Comparison of ENCODE assay signal across 17 cellular contexts in the genomic region with DNA sequence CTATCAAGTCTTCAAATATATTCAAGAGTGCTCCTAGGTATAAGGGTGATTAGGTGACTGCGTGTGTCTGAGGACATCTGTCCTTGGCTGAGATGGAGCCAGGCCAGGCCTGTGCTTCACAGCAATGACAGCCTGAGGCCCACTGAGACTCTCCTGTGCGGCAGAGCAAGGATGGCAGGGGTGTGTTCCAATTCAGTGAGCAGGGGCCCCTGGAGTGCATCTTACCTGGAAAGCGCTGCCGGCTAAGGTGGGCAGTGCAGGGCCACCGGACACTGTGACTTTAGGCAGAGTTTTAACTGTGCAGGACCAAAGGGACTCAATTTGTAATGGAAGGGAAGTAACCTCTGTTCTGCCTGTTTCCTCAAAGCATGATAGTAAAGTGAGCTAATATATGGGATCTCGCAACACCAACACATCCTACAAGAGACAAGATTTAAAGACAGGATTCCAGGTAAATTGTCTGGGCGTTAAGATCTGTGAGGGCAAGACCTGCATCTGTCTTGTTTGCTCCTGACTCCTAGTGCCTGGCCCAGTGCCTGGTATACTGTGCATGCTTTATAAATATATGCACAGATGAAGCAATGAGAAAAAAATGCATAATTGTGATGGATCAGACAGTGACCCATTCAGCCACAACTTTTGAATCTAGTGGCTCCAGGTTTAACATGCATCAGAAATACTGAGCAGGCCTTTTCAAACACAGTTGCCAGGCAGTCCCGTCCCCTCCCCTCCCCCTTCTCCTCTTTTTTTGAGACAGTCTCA.
DNase-seq lines count a peak whose midpoint lies in the region; ATAC-seq and TF ChIP-seq lines count a peak whose summit lies in the region.
"Had no signal": no experiment of that assay in that cellular context is flagged by ENCODE, and none has a peak within 500 bp of the region (broad histone marks: within the 10 kb centered on the region; RNA-seq: fewer than 3 reads in every experiment).

No MANE protein-coding gene starts in this region.

- no peak overlapping the region for H3K4me3 ChIP-seq in BLaER1 treated with 17β-estradiol and CSF1 and Interleukin-3, amounts not matched to agents 10 nM and 100 nM
- H3K4me3 ChIP-seq in neural progenitor cell, result no peak overlapping the region
- no peak overlapping the region for H3K4me3 ChIP-seq in CD8-positive, alpha-beta memory T cell (ENCODE audit: low read length)
- H3K4me3 ChIP-seq: HAP-1 had no signal

- peaks cover 0 to 9% (median 0%) of the 10 kb centered on the region in 11 experiments; a peak in 1 of 22 replicates for H3K27me3 ChIP-seq in BLaER1 treated with 17β-estradiol and CSF1 and Interleukin-3, amounts not matched to agents 10 nM and 100 nM
- H3K27me3 ChIP-seq in neural progenitor cell, result no peaks in the 10 kb centered on the region
- H3K27me3 ChIP-seq in CD8-positive, alpha-beta memory T cell (ENCODE audit: insufficient read depth, low read length, poor library complexity, severe bottlenecking), result no peaks in the 10 kb centered on the region

- no peaks in the 10 kb centered on the region for H3F3A ChIP-seq in neural progenitor cell (ENCODE audit: low read depth)

- DNase-seq in HS-5 (ENCODE audit: low read depth) (peak; percentile 35), ecto neural progenitor cell (ENCODE audit: low spot score) (peak; percentile 35), neural progenitor cell (ENCODE audit: low spot score) (no peak), COLO829 (ENCODE audit: low spot score) (no peak)
- no peak for DNase-seq in CD8-positive, alpha-beta memory T cell
- DNase-seq in effector CD4-positive, alpha-beta T cell, result no peak
- DNase-seq: activated CD4-positive, alpha-beta T cell treated with anti-CD3 and anti-CD28 coated beads, Interleukin-2, amount 50 U/mL, for 4 hours; hippocampal formation; midbrain; NCI-H1417 treated with DMSO at 0.1 percent for 48 hours; NCI-H2171; NCI-H774; stimulated activated CD4-positive, alpha-beta T cell treated with anti-CD3 and anti-CD28 coated beads, Interleukin-2, amount 100 ng/mL, for 24 hours had no signal

- peaks cover 0 to under 1% (median 0%) of the 10 kb centered on the region in 11 experiments; a peak in 1 of 22 replicates for H3K9me3 ChIP-seq in BLaER1 treated with 17β-estradiol and CSF1 and Interleukin-3, amounts not matched to agents 10 nM and 100 nM (replicated peaks in 1 of 11)
- no peaks in the 10 kb centered on the region for H3K9me3 ChIP-seq in neural progenitor cell (ENCODE audit: low read depth)
- H3K9me3 ChIP-seq in CD8-positive, alpha-beta memory T cell (ENCODE audit: low read length), result no peaks in the 10 kb centered on the region
- H3K9me3 ChIP-seq: HAP-1 had no signal

- peaks cover 12 to 82% (median 77%) of the 10 kb centered on the region in 10 experiments for H3K4me1 ChIP-seq in BLaER1 treated with 17β-estradiol and CSF1 and Interleukin-3, amounts not matched to agents 10 nM and 100 nM
- H3K4me1 ChIP-seq in neural progenitor cell, result peaks cover 9% of the 10 kb centered on the region
- no peaks in the 10 kb centered on the region for H3K4me1 ChIP-seq in CD8-positive, alpha-beta memory T cell (ENCODE audit: insufficient read depth, low read length)
- H3K4me1 ChIP-seq: HAP-1 had no signal

- peaks cover 10% of the 10 kb centered on the region for H3K9me3 Mint-ChIP-seq in neural progenitor cell
- H3K9me3 Mint-ChIP-seq in CD8-positive, alpha-beta memory T cell, result no peaks in the 10 kb centered on the region
- H3K9me3 Mint-ChIP-seq: activated naive CD4-positive, alpha-beta T cell treated with anti-CD3 and anti-CD28 coated beads, Interleukin-2, amount 50 U/mL, for 72 hours had no signal

- H2AFZ ChIP-seq in neural progenitor cell (replicated peaks), result peak overlapping the region; percentile 69

- no peak overlapping the region for H3K27ac Mint-ChIP-seq in neural progenitor cell
- H3K27ac Mint-ChIP-seq in CD8-positive, alpha-beta memory T cell, result no peak overlapping the region
- H3K27ac Mint-ChIP-seq: activated naive CD4-positive, alpha-beta T cell treated with anti-CD3 and anti-CD28 coated beads, Interleukin-2, amount 50 U/mL, for 72 hours had no signal

- no peaks in the 10 kb centered on the region for H3K79me2 ChIP-seq in neural progenitor cell (ENCODE audit: low read depth)

- POLR2A ChIA-PET in CD8-positive, alpha-beta memory T cell (lab: Charles Lee), result no interaction called here

- 0 out of 22 replicates have a peak, but pooled peaks cover 0 to 5% (median 0%) of the 10 kb centered on the region in 11 experiments for H4K20me1 ChIP-seq in BLaER1 treated with 17β-estradiol and CSF1 and Interleukin-3, amounts not matched to agents 10 nM and 100 nM
- no peaks in the 10 kb centered on the region for H4K20me1 ChIP-seq in neural progenitor cell (ENCODE audit: low read depth)

- H3K27me3 Mint-ChIP-seq in neural progenitor cell (ENCODE audit: insufficient read depth, low read depth), result peaks cover 3% of the 10 kb centered on the region
- H3K27me3 Mint-ChIP-seq in CD8-positive, alpha-beta memory T cell, result no peaks in the 10 kb centered on the region

- no peaks in the 10 kb centered on the region for H3K36me3 ChIP-seq in BLaER1 treated with 17β-estradiol and CSF1 and Interleukin-3, amounts not matched to agents 10 nM and 100 nM
- no peaks in the 10 kb centered on the region for H3K36me3 ChIP-seq in neural progenitor cell
- no peaks in the 10 kb centered on the region for H3K36me3 ChIP-seq in CD8-positive, alpha-beta memory T cell (ENCODE audit: insufficient read depth, low read length)
- H3K36me3 ChIP-seq: HAP-1 had no signal

- no peaks in the 10 kb centered on the region for H3K36me3 Mint-ChIP-seq in neural progenitor cell
- no peaks in the 10 kb centered on the region for H3K36me3 Mint-ChIP-seq in CD8-positive, alpha-beta memory T cell
- H3K36me3 Mint-ChIP-seq: activated naive CD4-positive, alpha-beta T cell treated with anti-CD3 and anti-CD28 coated beads, Interleukin-2, amount 50 U/mL, for 72 hours had no signal

- no peak for TF ChIP-seq CTCF in neural progenitor cell (IDR thresholded peaks at IDR 0.05)

- H3K4me2 ChIP-seq in BLaER1 treated with 17β-estradiol and CSF1 and Interleukin-3, amounts not matched to agents 10 nM and 100 nM, result peak overlapping the region in 9 of 11 experiments; percentile 61 to 81 (median 76); a peak in 12 of 22 replicates
- no peak overlapping the region for H3K4me2 ChIP-seq in neural progenitor cell

- ATAC-seq in GM21825 (IDR thresholded peaks at IDR 0.05; ENCODE audit: unreplicated experiment), result no peak
- ATAC-seq: activated naive CD4-positive, alpha-beta T cell treated with anti-CD3 and anti-CD28 coated beads, Interleukin-2, amount 50 U/mL, for 72 hours had no signal

- peaks cover 14% of the 10 kb centered on the region for H3K4me1 Mint-ChIP-seq in neural progenitor cell
- no peaks in the 10 kb centered on the region for H3K4me1 Mint-ChIP-seq in CD8-positive, alpha-beta memory T cell

- H3K27ac ChIP-seq in BLaER1 treated with 17β-estradiol and CSF1 and Interleukin-3, amounts not matched to agents 10 nM and 100 nM, result no peak overlapping the region
- no peak overlapping the region for H3K27ac ChIP-seq in neural progenitor cell
- H3K27ac ChIP-seq in CD8-positive, alpha-beta memory T cell (ENCODE audit: low read depth, low read length), result no peak overlapping the region

- H3K4me3 Mint-ChIP-seq in neural progenitor cell, result no peak overlapping the region
- H3K4me3 Mint-ChIP-seq in CD8-positive, alpha-beta memory T cell, result no peak overlapping the region

- CTCF ChIA-PET in CD8-positive, alpha-beta memory T cell (lab: Charles Lee), result interaction anchor here (1.1 kb wide), 1 partner anchor 10 kb away, joined by 3 read pairs; no protein-coding TSS in a partner anchor

- H3K9ac ChIP-seq in BLaER1 treated with 17β-estradiol and CSF1 and Interleukin-3, amounts not matched to agents 10 nM and 100 nM, result no peak overlapping the region
- H3K9ac ChIP-seq in neural progenitor cell, result no peak overlapping the region

Comparison
In these comparisons a context has a peak if more than half of its experiments do, and no peak if none do; other contexts are left out.
1. DNase-seq: peak in HS-5 (single experiment) and ecto neural progenitor cell (single experiment); none in neural progenitor cell (single experiment), CD8-positive, alpha-beta memory T cell (0 of 5), COLO829 (single experiment) and effector CD4-positive, alpha-beta T cell (single experiment).